ENCODE assay signal across 2 cellular contexts in genomic region chr19:18799389-18799970, GRCh38.
TF ChIP-seq lines count a peak whose summit lies in the region.

No MANE protein-coding gene starts in this region.

TF ChIP-seq in HepG2, 621 proteins besides CTCF, POLR2A, EP300 and RAD21:
- TF ChIP-seq FOXA1 (IDR thresholded peaks at IDR 0.05) (0 out of 2 replicates have a peak, but pooled peaks have one; percentile 4), FOXA1 (CRISPR knock-in tag; IDR thresholded peaks at IDR 0.05) (no peak), ZNF75D (CRISPR knock-in tag; IDR thresholded peaks at IDR 0.05; ENCODE audit: borderline replicate concordance) (no peak), ZBTB21 (CRISPR knock-in tag; IDR thresholded peaks at IDR 0.05) (no peak), ISX (CRISPR knock-in tag; conservative IDR thresholded peaks at IDR 0.05) (no peak), BORCS8-MEF2B (CRISPR knock-in tag; IDR thresholded peaks at IDR 0.05) (no peak), ZSCAN9 (CRISPR knock-in tag; IDR thresholded peaks at IDR 0.05; ENCODE audit: borderline replicate concordance) (no peak), ZNF768 (CRISPR knock-in tag; IDR thresholded peaks at IDR 0.05) (no peak), TSC22D2 (CRISPR knock-in tag; IDR thresholded peaks at IDR 0.05; ENCODE audit: borderline replicate concordance) (no peak), ZNF256 (CRISPR knock-in tag; conservative IDR thresholded peaks at IDR 0.05) (no peak), ZMYM3 (CRISPR knock-in tag; IDR thresholded peaks at IDR 0.05) (no peak), CBX2 (IDR thresholded peaks at IDR 0.05; ENCODE audit: low read depth, low read length) (no peak), CBX2 (CRISPR knock-in tag; IDR thresholded peaks at IDR 0.05; ENCODE audit: low read depth) (no peak), WIZ (CRISPR knock-in tag; IDR thresholded peaks at IDR 0.05) (no peak), ELF3 (CRISPR knock-in tag; IDR thresholded peaks at IDR 0.05) (no peak)
- TF ChIP-seq, protein P1, sequence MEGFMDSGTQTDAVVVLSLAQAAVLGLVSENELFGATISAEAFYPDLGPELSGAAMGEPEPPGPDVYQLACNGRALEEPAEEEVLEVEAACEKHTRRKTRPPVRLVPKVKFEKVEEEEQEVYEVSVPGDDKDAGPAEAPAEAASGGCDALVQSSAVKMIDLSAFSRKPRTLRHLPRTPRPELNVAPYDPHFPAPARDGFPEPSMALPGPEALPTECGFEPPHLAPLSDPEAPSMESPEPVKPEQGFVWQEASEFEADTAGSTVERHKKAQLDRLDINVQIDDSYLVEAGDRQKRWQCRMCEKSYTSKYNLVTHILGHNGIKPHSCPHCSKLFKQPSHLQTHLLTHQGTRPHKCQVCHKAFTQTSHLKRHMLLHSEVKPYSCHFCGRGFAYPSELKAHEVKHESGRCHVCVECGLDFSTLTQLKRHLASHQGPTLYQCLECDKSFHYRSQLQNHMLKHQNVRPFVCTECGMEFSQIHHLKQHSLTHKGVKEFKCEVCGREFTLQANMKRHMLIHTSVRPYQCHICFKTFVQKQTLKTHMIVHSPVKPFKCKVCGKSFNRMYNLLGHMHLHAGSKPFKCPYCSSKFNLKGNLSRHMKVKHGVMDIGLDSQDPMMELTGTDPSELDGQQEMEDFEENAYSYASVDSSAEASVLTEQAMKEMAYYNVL (CRISPR knock-in tag; IDR thresholded peaks at IDR 0.05; ENCODE audit: borderline replicate concordance) = peak; percentile 39; the same call in 1 of the 2 replicates
- TF ChIP-seq, protein P2, sequence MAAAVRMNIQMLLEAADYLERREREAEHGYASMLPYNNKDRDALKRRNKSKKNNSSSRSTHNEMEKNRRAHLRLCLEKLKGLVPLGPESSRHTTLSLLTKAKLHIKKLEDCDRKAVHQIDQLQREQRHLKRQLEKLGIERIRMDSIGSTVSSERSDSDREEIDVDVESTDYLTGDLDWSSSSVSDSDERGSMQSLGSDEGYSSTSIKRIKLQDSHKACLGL (CRISPR knock-in tag; IDR thresholded peaks at IDR 0.05) = no peak
- TF ChIP-seq, protein P3, sequence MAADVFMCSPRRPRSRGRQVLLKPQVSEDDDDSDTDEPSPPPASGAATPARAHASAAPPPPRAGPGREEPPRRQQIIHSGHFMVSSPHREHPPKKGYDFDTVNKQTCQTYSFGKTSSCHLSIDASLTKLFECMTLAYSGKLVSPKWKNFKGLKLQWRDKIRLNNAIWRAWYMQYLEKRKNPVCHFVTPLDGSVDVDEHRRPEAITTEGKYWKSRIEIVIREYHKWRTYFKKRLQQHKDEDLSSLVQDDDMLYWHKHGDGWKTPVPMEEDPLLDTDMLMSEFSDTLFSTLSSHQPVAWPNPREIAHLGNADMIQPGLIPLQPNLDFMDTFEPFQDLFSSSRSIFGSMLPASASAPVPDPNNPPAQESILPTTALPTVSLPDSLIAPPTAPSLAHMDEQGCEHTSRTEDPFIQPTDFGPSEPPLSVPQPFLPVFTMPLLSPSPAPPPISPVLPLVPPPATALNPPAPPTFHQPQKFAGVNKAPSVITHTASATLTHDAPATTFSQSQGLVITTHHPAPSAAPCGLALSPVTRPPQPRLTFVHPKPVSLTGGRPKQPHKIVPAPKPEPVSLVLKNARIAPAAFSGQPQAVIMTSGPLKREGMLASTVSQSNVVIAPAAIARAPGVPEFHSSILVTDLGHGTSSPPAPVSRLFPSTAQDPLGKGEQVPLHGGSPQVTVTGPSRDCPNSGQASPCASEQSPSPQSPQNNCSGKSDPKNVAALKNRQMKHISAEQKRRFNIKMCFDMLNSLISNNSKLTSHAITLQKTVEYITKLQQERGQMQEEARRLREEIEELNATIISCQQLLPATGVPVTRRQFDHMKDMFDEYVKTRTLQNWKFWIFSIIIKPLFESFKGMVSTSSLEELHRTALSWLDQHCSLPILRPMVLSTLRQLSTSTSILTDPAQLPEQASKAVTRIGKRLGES (CRISPR knock-in tag; IDR thresholded peaks at IDR 0.05; ENCODE audit: borderline replicate concordance) = no peak

TF ChIP-seq in K562, 482 proteins besides CTCF, POLR2A, EP300 and RAD21:
- 0 out of 2 replicates have a peak, but pooled peaks have one; percentile 11 for TF ChIP-seq TSC22D4 (tag; IDR thresholded peaks at IDR 0.05)
- TF ChIP-seq ZKSCAN3 (CRISPR knock-in tag; IDR thresholded peaks at IDR 0.05) = no peak
